In genomic region chr5:181054138-181054537, GRCh38 we compare ENCODE assay signal across 11 cellular contexts. TPM values are rescaled to one million over a fixed set of nuclear protein-coding genes. Genes with fewer than 3 reads are reported as not detected.
A peak's percentile ranks its signal among the peaks of the same experiment; 100 is the strongest.
DNase-seq lines count a peak whose midpoint lies in the region; FAIRE-seq and TF ChIP-seq lines count a peak whose summit lies in the region.
"Had no signal": no experiment of that assay in that cellular context is flagged by ENCODE, and none has a peak within 500 bp of the region (broad histone marks: within the 10 kb centered on the region; RNA-seq: fewer than 3 reads in every experiment).

No MANE protein-coding gene starts in this region.

- H3K4me2 ChIP-seq in endothelial cell of umbilical vein (ENCODE audit: insufficient read depth, low read length), result peak overlapping the region; percentile 42
- H3K4me2 ChIP-seq in trophoblast cell (ENCODE audit: low read length), result peak overlapping the region; percentile 72

- intact Hi-C loops in Calu3 (cut with micrococcal nuclease; ENCODE audit: unreplicated experiment), result no loop called here
- intact Hi-C loops in endothelial cell of umbilical vein (cut with micrococcal nuclease), result loop anchor here (5.0 kb wide), 1 partner anchor 267 kb away; no protein-coding TSS in a partner anchor

- H2BK120ac ChIP-seq in trophoblast cell (ENCODE audit: insufficient read depth, low read length, poor library complexity), result no peak overlapping the region

- H3K9ac ChIP-seq in HUES64 (ENCODE audit: low read depth, low read length) (no peak overlapping the region), endothelial cell of umbilical vein (replicated peaks; ENCODE audit: extremely low read depth, insufficient read depth, low read length) (no peak overlapping the region), trophoblast cell (ENCODE audit: low read length) (no peak overlapping the region)

- H2BK5ac ChIP-seq in trophoblast cell (ENCODE audit: low read depth, low read length, poor library complexity), result no peak overlapping the region

- no peaks in the 10 kb centered on the region for H3K79me1 ChIP-seq in trophoblast cell (ENCODE audit: low read length)

- POLR2A ChIA-PET in endothelial cell of umbilical vein (lab: Charles Lee), result no interaction called here

- H3K27ac ChIP-seq in HUES64 (ENCODE audit: low read depth, low read length) (no peak overlapping the region), endothelial cell of umbilical vein (ENCODE audit: insufficient read depth, low read depth, low read length) (no peak overlapping the region), trophoblast cell (ENCODE audit: low read depth, low read length) (no peak overlapping the region)
- H3K27ac ChIP-seq: vagina had no signal

- peak overlapping the region; percentile 76 for H3K4me3 Mint-ChIP-seq in Calu3 (ENCODE audit: low read depth, unreplicated experiment)

- H3K4me1 Mint-ChIP-seq in Calu3 (ENCODE audit: low read depth, unreplicated experiment), result peaks cover 21% of the 10 kb centered on the region

- H3K79me2 ChIP-seq in endothelial cell of umbilical vein (ENCODE audit: control insufficient read depth, insufficient read depth, low read length) (no peaks in the 10 kb centered on the region), trophoblast cell (ENCODE audit: control insufficient read depth, insufficient read depth, low read length, poor library complexity) (no peaks in the 10 kb centered on the region)

- no peak for DNase-seq in Calu3
- DNase-seq in endothelial cell of umbilical vein (ENCODE audit: low read depth, low spot score), result no peak
- no peak for DNase-seq in trophoblast cell
- DNase-seq in NCI-H2196 treated with DMSO at 0.1 percent for 48 hours (lab: John Stamatoyannopoulos, UW; ENCODE audit: unreplicated experiment), result no peak
- DNase-seq in GOT3 (lab: John Stamatoyannopoulos, UW), result no peak
- no peak for DNase-seq in kidney tubule cell (ENCODE audit: low spot score)
- DNase-seq: caudate nucleus; NCI-H1105 treated with DMSO at 0.1 percent for 48 hours; NK-92 treated with Interleukin-12 subunit alpha and Interleukin-12 subunit beta, amount 100 ng/mL, for 24 hours had no signal

- peaks cover 13% of the 10 kb centered on the region for H3K27me3 Mint-ChIP-seq in Calu3 (ENCODE audit: unreplicated experiment)

- no peak for FAIRE-seq in endothelial cell of umbilical vein (lab: Jason Lieb, UNC)

- H3K4me3 ChIP-seq in HUES64 (ENCODE audit: low read length) (peak overlapping the region; percentile 64; the same call in 1 of the 2 replicates), endothelial cell of umbilical vein (replicated peaks in 1 of 3; ENCODE audit: insufficient read depth in 1 of 3, low read depth in 1 of 3, low read length in 3 of 3) (no peak overlapping the region), trophoblast cell (ENCODE audit: low read depth, low read length) (no peak overlapping the region)

- no peak overlapping the region for H3K18ac ChIP-seq in trophoblast cell (ENCODE audit: low read length)

- peaks cover 15% of the 10 kb centered on the region for H3K36me3 Mint-ChIP-seq in Calu3 (ENCODE audit: insufficient read depth, unreplicated experiment)

- H3K23ac ChIP-seq in trophoblast cell (ENCODE audit: low read length), result no peak overlapping the region

- H2BK12ac ChIP-seq in trophoblast cell (ENCODE audit: low read length), result no peak overlapping the region

- H3K9me1 ChIP-seq in endothelial cell of umbilical vein (replicated peaks; ENCODE audit: control insufficient read depth, extremely low read depth, insufficient read depth, low read length), result no peaks in the 10 kb centered on the region

- H4K20me1 ChIP-seq in endothelial cell of umbilical vein (replicated peaks; ENCODE audit: control insufficient read depth, extremely low read depth, insufficient read depth, low read length), result no peaks in the 10 kb centered on the region

- no peak overlapping the region for H4K91ac ChIP-seq in trophoblast cell (ENCODE audit: low read depth, low read length)

- TF ChIP-seq CTCF in Calu3 (IDR thresholded peaks at IDR 0.05; ENCODE audit: unreplicated experiment), result no peak
- no peak for TF ChIP-seq CTCF in endothelial cell of umbilical vein (IDR thresholded peaks at IDR 0.05; ENCODE audit: extremely low read depth in 1 of 2, insufficient read depth in 1 of 2, low read depth in 1 of 2, low read length in 2 of 2)

- H3K4ac ChIP-seq in trophoblast cell (ENCODE audit: low read depth, low read length), result no peak overlapping the region

- H3K27ac Mint-ChIP-seq in Calu3 (ENCODE audit: unreplicated experiment), result no peak overlapping the region

- H3K36me3 ChIP-seq in HUES64 (ENCODE audit: insufficient read depth, low read length), result no peaks in the 10 kb centered on the region
- H3K36me3 ChIP-seq in endothelial cell of umbilical vein (ENCODE audit: control insufficient read depth in 2 of 2, extremely low read depth in 1 of 2, insufficient read depth in 2 of 2, low read length in 2 of 2), result no peaks in the 10 kb centered on the region
- H3K36me3 ChIP-seq in trophoblast cell (ENCODE audit: control insufficient read depth in 1 of 2, insufficient read depth in 2 of 2, low read length in 2 of 2), result no peaks in the 10 kb centered on the region
- H3K36me3 ChIP-seq: vagina had no signal

- no peak overlapping the region for H3K14ac ChIP-seq in trophoblast cell (ENCODE audit: low read length)

- no peaks in the 10 kb centered on the region for H3K9me3 Mint-ChIP-seq in Calu3 (ENCODE audit: low read depth, unreplicated experiment)

- H2AFZ ChIP-seq in endothelial cell of umbilical vein (ENCODE audit: low read depth, low read length), result no peak overlapping the region
- no peak overlapping the region for H2AFZ ChIP-seq in trophoblast cell (ENCODE audit: insufficient read depth, low read length, poor library complexity)

- no peak overlapping the region for H4K8ac ChIP-seq in trophoblast cell (ENCODE audit: low read depth, low read length)

- H3K4me1 ChIP-seq in HUES64 (ENCODE audit: insufficient read depth, low read length) (no peaks in the 10 kb centered on the region), endothelial cell of umbilical vein (ENCODE audit: control insufficient read depth, extremely low read depth, insufficient read depth, low read length) (peaks cover 3% of the 10 kb centered on the region), trophoblast cell (ENCODE audit: control insufficient read depth in 1 of 2, insufficient read depth in 2 of 2, low read length in 2 of 2) (peaks cover 8 to 10% of the 10 kb centered on the region in 2 experiments)

- dilution Hi-C loops in endothelial cell of umbilical vein (cut with MboI; ENCODE audit: extremely low pct_ligation_motif_present, low sequenced_read_pairs), result no loop called here

- no peak for TF ChIP-seq POLR2A in endothelial cell of umbilical vein (IDR thresholded peaks at IDR 0.05; ENCODE audit: low read depth, low read length)

- 0 out of 2 replicates have a peak, but pooled peaks cover 2% of the 10 kb centered on the region for H3K9me3 ChIP-seq in HUES64 (ENCODE audit: insufficient read depth, low read depth, low read length)
- H3K9me3 ChIP-seq in endothelial cell of umbilical vein (replicated peaks; ENCODE audit: control insufficient read depth, insufficient read depth, low read length), result no peaks in the 10 kb centered on the region
- H3K9me3 ChIP-seq in trophoblast cell (ENCODE audit: insufficient read depth, low read depth, low read length), result peaks cover 6% of the 10 kb centered on the region
- H3K9me3 ChIP-seq: vagina had no signal

- H4K12ac ChIP-seq in trophoblast cell (ENCODE audit: low read depth, low read length), result no peak overlapping the region

- H3K27me3 ChIP-seq in HUES64 (ENCODE audit: insufficient read depth, low read length) (peaks cover 98% of the 10 kb centered on the region), endothelial cell of umbilical vein (ENCODE audit: control insufficient read depth in 2 of 2, insufficient read depth in 2 of 2, low read length in 2 of 2) (peaks cover 32 to 47% of the 10 kb centered on the region in 2 experiments), trophoblast cell (ENCODE audit: insufficient read depth, low read length) (peaks cover 57% of the 10 kb centered on the region)

- H2AK5ac ChIP-seq in trophoblast cell (ENCODE audit: low read length), result no peak overlapping the region

- CTCF ChIA-PET in Calu3 (lab: Charles Lee) (interaction anchor here (0.8 kb wide), 1 partner anchor 188 kb away, joined by 3 read pairs; no protein-coding TSS in a partner anchor), endothelial cell of umbilical vein (lab: Charles Lee) (interaction anchor here (1.5 kb wide), 1 partner anchor 11 kb away, joined by 4 read pairs; no protein-coding TSS in a partner anchor)

- WGBS in HUES64, result 74% methylated on average over 7 of the region's 7 CpGs
- WGBS in trophoblast cell (ENCODE audit: extremely low coverage, insufficient coverage, insufficient read length), result no CpG with 5 or more reads among the region's 7 CpGs

- no TSS peak for BruUV-seq in Calu3 (replicated peaks; lab: Mats Ljungman, UMichigan)
- BruUV-seq in endothelial cell of umbilical vein (replicated peaks; lab: Mats Ljungman, UMichigan), result no TSS peak

TF ChIP-seq in endothelial cell of umbilical vein, 7 proteins besides CTCF, POLR2A, EP300 and RAD21:
- no peak for TF ChIP-seq GATA2 (IDR thresholded peaks at IDR 0.05; ENCODE audit: insufficient read depth, insufficient read length, low read depth, low read length)
- TF ChIP-seq EZH2 (IDR thresholded peaks at IDR 0.05; ENCODE audit: borderline replicate concordance, low read depth, low read length, severe bottlenecking), result no peak
- TF ChIP-seq MYC (IDR thresholded peaks at IDR 0.05; ENCODE audit: low read depth, low read length), result no peak

RNA-seq across cellular contexts. Expression of gene BTNL9, which starts 14.1 kb away (rescaled TPM):
- total RNA-seq in Calu3 (2022) (5.0 and 5.8 TPM in 2 replicates), endothelial cell of umbilical vein (0.13 TPM in 1 of 2 replicates, not detected in the other)
- polyA plus RNA-seq in HUES64 (2013, experiment 1 of 2), result 0.45 TPM
- polyA plus RNA-seq in HUES64 (2013, experiment 2 of 2), result 0.51 TPM
- polyA plus RNA-seq in endothelial cell of umbilical vein, result 0.33 TPM in 1 of 2 replicates, not detected in the other
- not detected in 2 replicates for polyA plus RNA-seq in endothelial cell of umbilical vein (2011; cell fraction: cytosol; rRNA removed)
- 0.63 and 0.87 TPM in 2 replicates for polyA plus RNA-seq in endothelial cell of umbilical vein (2011; cell fraction: nucleus; rRNA removed)
- polyA plus RNA-seq in endothelial cell of umbilical vein (2012), result 0.16 TPM in 1 of 2 replicates, not detected in the other
- polyA minus RNA-seq in endothelial cell of umbilical vein, result 0.21 and 0.58 TPM in 2 replicates
- not detected for polyA minus RNA-seq in endothelial cell of umbilical vein (2011; cell fraction: cytosol; rRNA and poly(A)+ RNA removed)
- polyA minus RNA-seq in endothelial cell of umbilical vein (2011; cell fraction: nucleus; rRNA and poly(A)+ RNA removed), result 0.63 TPM in 1 of 2 replicates, not detected in the other
- polyA plus RNA-seq in trophoblast cell (2013), result 0.03 and 0.12 TPM in 2 replicates
